ENCODE assay signal across 17 cellular contexts in the genomic region with DNA sequence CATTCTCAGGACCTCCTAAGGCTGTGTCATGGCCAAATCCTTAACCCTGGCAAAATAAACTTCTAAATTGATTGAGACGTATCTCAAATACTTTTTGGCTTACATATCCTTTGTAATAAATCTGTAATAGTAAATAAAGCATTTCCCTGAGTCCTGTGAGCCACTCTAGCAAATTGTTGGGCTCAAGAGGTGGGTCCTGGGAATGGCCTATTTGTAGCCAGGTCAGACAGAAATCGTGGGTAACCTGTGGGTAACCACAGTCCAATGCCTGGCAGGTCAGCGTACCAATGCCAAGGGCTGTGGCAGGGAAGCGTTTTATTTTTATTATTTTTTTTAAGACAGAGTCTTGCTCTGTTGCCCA. TPM values are rescaled to one million over a fixed set of nuclear protein-coding genes. Genes with fewer than 3 reads are reported as not detected.
DNase-seq lines count a peak whose midpoint lies in the region; ATAC-seq, FAIRE-seq and TF ChIP-seq lines count a peak whose summit lies in the region.
"Had no signal": no experiment of that assay in that cellular context is flagged by ENCODE, and none has a peak within 500 bp of the region (broad histone marks: within the 10 kb centered on the region; RNA-seq: fewer than 3 reads in every experiment).

No MANE protein-coding gene starts in this region.

- H3K4me3 ChIP-seq in left ventricle myocardium inferior (no peak overlapping the region), astrocyte (ENCODE audit: insufficient read depth, low read depth, low read length) (no peak overlapping the region), mesodermal cell (ENCODE audit: extremely low read depth, insufficient read depth, low read length, poor library complexity, severe bottlenecking) (no peak overlapping the region)
- H3K4me3 ChIP-seq: mucosa of descending colon, SJSA1 had no signal

- no peak overlapping the region for H2AFZ ChIP-seq in astrocyte (ENCODE audit: low read depth, low read length)

- no peaks in the 10 kb centered on the region for H3K36me3 Mint-ChIP-seq in astrocyte (ENCODE audit: low read depth, unreplicated experiment)

- peaks cover 19% of the 10 kb centered on the region for H3K4me1 ChIP-seq in left ventricle myocardium inferior
- peaks cover 9% of the 10 kb centered on the region for H3K4me1 ChIP-seq in astrocyte (ENCODE audit: insufficient read depth, low read length)
- peaks cover 9% of the 10 kb centered on the region for H3K4me1 ChIP-seq in mesodermal cell (ENCODE audit: control insufficient read depth, insufficient read depth, low read length, poor library complexity, severe bottlenecking)

- peak overlapping the region; percentile 78 for H3K27ac Mint-ChIP-seq in astrocyte (ENCODE audit: unreplicated experiment)

- H3K9me3 Mint-ChIP-seq in astrocyte (ENCODE audit: unreplicated experiment): no peaks in the 10 kb centered on the region

- peak overlapping the region; percentile 33 for H3K4me2 ChIP-seq in astrocyte (ENCODE audit: low read length)

- peaks cover 9% of the 10 kb centered on the region for H3K4me1 Mint-ChIP-seq in astrocyte (ENCODE audit: low read depth, unreplicated experiment)

- H3K9me3 ChIP-seq in left ventricle myocardium inferior (replicated peaks): no peaks in the 10 kb centered on the region
- no peaks in the 10 kb centered on the region for H3K9me3 ChIP-seq in astrocyte (ENCODE audit: insufficient read depth, low read depth, low read length)
- H3K9me3 ChIP-seq in mesodermal cell (ENCODE audit: control insufficient read depth, low read length): no peaks in the 10 kb centered on the region
- H3K9me3 ChIP-seq: mucosa of descending colon, SJSA1 had no signal

- ATAC-seq in Right ventricle myocardium superior (ENCODE audit: poor library complexity) (no peak), omental fat pad (ENCODE audit: low FRiP score) (no peak)

- no peaks in the 10 kb centered on the region for H4K20me1 ChIP-seq in astrocyte (ENCODE audit: insufficient read depth, low read length)

- H3K4me3 Mint-ChIP-seq in astrocyte (ENCODE audit: unreplicated experiment): no peak overlapping the region

- no peak for DNase-seq in left ventricle myocardium inferior
- DNase-seq in Right ventricle myocardium superior: no peak
- DNase-seq in astrocyte (ENCODE audit: low read depth): no peak
- no peak for DNase-seq in omental fat pad (ENCODE audit: low spot score)
- DNase-seq in AG20443 (ENCODE audit: low spot score): no peak
- DNase-seq in effector CD4-positive, alpha-beta T cell: no peak
- no peak for DNase-seq in NCI-H2029 (lab: John Stamatoyannopoulos, UW)
- DNase-seq: activated gamma-delta T cell treated with Interleukin-2 at 50 U/mL for 16 hours; NCI-H748 treated with DMSO at 0.1 percent for 48 hours; stimulated activated CD4-positive, alpha-beta T cell treated with anti-CD3 and anti-CD28 coated beads, Interleukin-4, amount 100 ng/mL, for 24 hours; stimulated activated naive CD4-positive, alpha-beta T cell had no signal

- peak overlapping the region; percentile 43 for H3K9ac ChIP-seq in astrocyte (ENCODE audit: low read length)

- peaks cover 93% of the 10 kb centered on the region for H3K27me3 ChIP-seq in left ventricle myocardium inferior (ENCODE audit: low read depth)
- peaks cover 7% of the 10 kb centered on the region for H3K27me3 ChIP-seq in astrocyte (ENCODE audit: insufficient read depth, low read length)

- TF ChIP-seq CTCF in left ventricle myocardium inferior (IDR thresholded peaks at IDR 0.05; ENCODE audit: borderline replicate concordance): no peak
- no peak for TF ChIP-seq CTCF in astrocyte (IDR thresholded peaks at IDR 0.05; ENCODE audit: insufficient read depth, low read depth, low read length)
- TF ChIP-seq CTCF in omental fat pad (IDR thresholded peaks at IDR 0.05): no peak

- FAIRE-seq in astrocyte (lab: Jason Lieb, UNC): no peak

- WGBS in mesodermal cell (ENCODE audit: insufficient coverage in 2 of 2), 2 experiments: 84 to 100% methylated on average over 2 to 3 of the region's 4 CpGs

- no peaks in the 10 kb centered on the region for H3K36me3 ChIP-seq in left ventricle myocardium inferior
- no peaks in the 10 kb centered on the region for H3K36me3 ChIP-seq in astrocyte (ENCODE audit: insufficient read depth, low read length)
- H3K36me3 ChIP-seq in mesodermal cell (ENCODE audit: control insufficient read depth, insufficient read depth, low read length): no peaks in the 10 kb centered on the region
- H3K36me3 ChIP-seq: SJSA1 had no signal

- H3K27me3 Mint-ChIP-seq in astrocyte (ENCODE audit: low read depth, unreplicated experiment): peaks cover 26% of the 10 kb centered on the region

- peak overlapping the region; percentile 77 for H3K27ac ChIP-seq in left ventricle myocardium inferior (replicated peaks)
- peak overlapping the region; percentile 1 for H3K27ac ChIP-seq in astrocyte (ENCODE audit: low read depth, low read length)
- peak overlapping the region; percentile 16 for H3K27ac ChIP-seq in mesodermal cell (ENCODE audit: low read depth, low read length, severe bottlenecking)
- H3K27ac ChIP-seq: HL-60, SJSA1 had no signal

- H3K79me2 ChIP-seq in astrocyte (ENCODE audit: insufficient read depth, low read length): no peaks in the 10 kb centered on the region

- intact Hi-C loops in left ventricle myocardium inferior (cut with micrococcal nuclease) (no loop called here), Right ventricle myocardium superior (cut with DNase I) (no loop called here)

RNA-seq across cellular contexts. Expression of gene UBE2I, which starts 12.0 kb away (rescaled TPM):
- total RNA-seq in left ventricle myocardium inferior: 86.2 TPM
- total RNA-seq in Right ventricle myocardium superior: 77.2 TPM
- 135 and 143 TPM in 2 replicates for total RNA-seq in astrocyte
- 175 TPM for polyA plus RNA-seq in mesodermal cell (2013, experiment 1 of 2)
- polyA plus RNA-seq in mesodermal cell (2013, experiment 2 of 2): 181 TPM
- 10 to 100 TPM; 50.9 to 94.9 (median 72.5) TPM for total RNA-seq in omental fat pad

RNA-seq across cellular contexts. Expression of gene BAIAP3, which starts 36.1 kb away (rescaled TPM):
- total RNA-seq in left ventricle myocardium inferior: 3.9 TPM
- total RNA-seq in Right ventricle myocardium superior: 3.7 TPM
- 1.4 and 2.6 TPM in 2 replicates for total RNA-seq in astrocyte
- polyA plus RNA-seq in mesodermal cell (2013, experiment 1 of 2): 12.2 TPM
- polyA plus RNA-seq in mesodermal cell (2013, experiment 2 of 2): 9.2 TPM
- 10 to 100 TPM in 1 of 4 donors, 1 to 10 TPM in 3; 1.5 to 14.2 (median 1.9) TPM for total RNA-seq in omental fat pad

RNA-seq across cellular contexts. Expression of gene TPSD1, which starts 41.5 kb away (rescaled TPM):
- total RNA-seq in left ventricle myocardium inferior (not detected), Right ventricle myocardium superior (0.51 TPM), astrocyte (not detected in 2 replicates), omental fat pad (1 to 10 TPM in 1 of 4 donors, not detected in 3; 1.2 TPM)
- polyA plus RNA-seq in mesodermal cell (2013, experiment 1 of 2): not detected
- not detected for polyA plus RNA-seq in mesodermal cell (2013, experiment 2 of 2)
- total RNA-seq: activated CD8-positive, alpha-beta memory T cell treated with anti-CD3 and anti-CD28 coated beads for 36 hours; H4; SJSA1 had no signal

RNA-seq across cellular contexts. Expression of gene TSR3, which starts 54.3 kb away (rescaled TPM):
- total RNA-seq in left ventricle myocardium inferior (54.9 TPM), Right ventricle myocardium superior (52.6 TPM), astrocyte (60.1 and 63.3 TPM in 2 replicates), omental fat pad (10 to 100 TPM; 42.4 to 78.5 (median 61.9) TPM)
- polyA plus RNA-seq in mesodermal cell (2013, experiment 1 of 2): 53.9 TPM
- 50.1 TPM for polyA plus RNA-seq in mesodermal cell (2013, experiment 2 of 2)

RNA-seq across cellular contexts. Expression of gene GNPTG, which starts 54.3 kb away (rescaled TPM):
- 31.8 TPM for total RNA-seq in left ventricle myocardium inferior
- 30.3 TPM for total RNA-seq in Right ventricle myocardium superior
- 45.5 and 60.5 TPM in 2 replicates for total RNA-seq in astrocyte
- 26.0 TPM for polyA plus RNA-seq in mesodermal cell (2013, experiment 1 of 2)
- 24.5 TPM for polyA plus RNA-seq in mesodermal cell (2013, experiment 2 of 2)
- total RNA-seq in omental fat pad: 10 to 100 TPM; 48.3 to 77.1 (median 65.8) TPM

Comparison
In these comparisons a context has a peak if more than half of its experiments do, and no peak if none do; other contexts are left out.
1. H3K27ac ChIP-seq: peak in every context shown above with its lines; median percentile 77 in left ventricle myocardium inferior; 16 in mesodermal cell; 1 in astrocyte.